In genomic region chrX:68498044-68498507, GRCh38 we compare ENCODE assay signal across 7 cellular contexts. TPM values are rescaled to one million over a fixed set of nuclear protein-coding genes. Genes with fewer than 3 reads are reported as not detected.
DNase-seq lines count a peak whose midpoint lies in the region; TF ChIP-seq lines count a peak whose summit lies in the region.

No MANE protein-coding gene starts in this region.

- peak overlapping the region; percentile 3 for H2BK120ac ChIP-seq in H9 (ENCODE audit: low read depth, low read length, poor library complexity, severe bottlenecking)

- peak overlapping the region; percentile 59 for H3K4me2 ChIP-seq in H9 (ENCODE audit: insufficient read depth, insufficient read length, low read length)

- intact Hi-C loops in posterior vena cava (cut with DNase I) = no loop called here

- no peak overlapping the region for H4K5ac ChIP-seq in H9 (ENCODE audit: insufficient read length, low read depth, low read length)

- no peak overlapping the region for H2BK12ac ChIP-seq in H9 (ENCODE audit: insufficient read length, low read depth, low read length)

- peaks cover 3 to 7% of the 10 kb centered on the region in 2 experiments; a peak in 1 of 4 replicates for H3K4me1 Mint-ChIP-seq in H9

- peaks cover 3% of the 10 kb centered on the region for H3K27me3 Mint-ChIP-seq in H9 (ENCODE audit: low read depth)

- H3K4me3 ChIP-seq in fibroblast of mammary gland (ENCODE audit: control insufficient read depth, low read depth, low read length) (peak overlapping the region; percentile 69), retinal pigment epithelial cell (ENCODE audit: low read length) (peak overlapping the region; percentile 86)

- H3K4ac ChIP-seq in H9 (ENCODE audit: low read depth, low read length) = no peak overlapping the region

- H3K9me3 ChIP-seq in H9 (ENCODE audit: control insufficient read depth, low read depth, low read length) = peaks cover 22% of the 10 kb centered on the region

- no peaks in the 10 kb centered on the region for H3K27me3 ChIP-seq in H9 (ENCODE audit: insufficient read depth, low read length)

- peak overlapping the region; percentile 55 for H3K18ac ChIP-seq in H9 (ENCODE audit: insufficient read length, low read depth, low read length)

- H2AK5ac ChIP-seq in H9 (ENCODE audit: insufficient read length, low read length) = no peak overlapping the region

- H3K56ac ChIP-seq in H9 (ENCODE audit: insufficient read length, low read depth, low read length) = no peak overlapping the region

- H3K9ac ChIP-seq in H9 (ENCODE audit: extremely low read depth, insufficient read length, low read length) = peak overlapping the region; percentile 80

- no peak overlapping the region for H2BK20ac ChIP-seq in H9 (ENCODE audit: low read depth, low read length, poor library complexity, severe bottlenecking)

- no CpG with 5 or more reads among the region's 4 CpGs for WGBS in H9 (ENCODE audit: extremely low coverage, insufficient read length, low lambda C conversion rate)

- peak overlapping the region; percentile 88 to 89 for H3K4me3 Mint-ChIP-seq in H9

- H3K36me3 Mint-ChIP-seq in H9 (ENCODE audit: insufficient read depth in 1 of 3, low read depth in 3 of 3) = peaks cover under 1 to 8% (median 7%) of the 10 kb centered on the region in 3 experiments; a peak in 6 of 7 replicates

- TF ChIP-seq CTCF in H9 (conservative IDR thresholded peaks at IDR 0.05) (no peak; the same call in 2 of the 3 replicates), fibroblast of mammary gland (conservative IDR thresholded peaks at IDR 0.05; ENCODE audit: control insufficient read depth, insufficient read depth, low read depth, low read length) (no peak), retinal pigment epithelial cell (conservative IDR thresholded peaks at IDR 0.05; ENCODE audit: low read depth, low read length) (peak; percentile 26)

- peak overlapping the region; percentile 67 for H3K27ac ChIP-seq in H9 (ENCODE audit: insufficient read length, low read depth, low read length)

- no peak for DNase-seq in H9
- DNase-seq in SK-N-DZ (ENCODE audit: low spot score) = peak; percentile 1
- DNase-seq in fibroblast of mammary gland (ENCODE audit: low read depth) = peak; percentile 8
- DNase-seq in retinal pigment epithelial cell (ENCODE audit: low read depth) = peak; percentile 30
- no peak for DNase-seq in NCI-H1694 treated with DMSO at 0.1 percent for 48 hours (lab: John Stamatoyannopoulos, UW)
- DNase-seq in posterior vena cava (ENCODE audit: low spot score) = no peak
- no peak for DNase-seq in midbrain (lab: John Stamatoyannopoulos, UW)

- no peaks in the 10 kb centered on the region for H3K79me1 ChIP-seq in H9 (ENCODE audit: insufficient read depth, low read depth, low read length, poor library complexity, severe bottlenecking)

- peaks cover 4% of the 10 kb centered on the region; the same call in 1 of the 2 replicates for H3K79me2 ChIP-seq in H9 (ENCODE audit: insufficient read depth, low read length)

- H4K91ac ChIP-seq in H9 (ENCODE audit: insufficient read length, low read depth, low read length) = no peak overlapping the region

- no peak overlapping the region for H2BK15ac ChIP-seq in H9 (ENCODE audit: low read depth, low read length)

- H4K8ac ChIP-seq in H9 (replicated peaks; ENCODE audit: insufficient read length, low read depth, low read length) = no peak overlapping the region

- no peak overlapping the region for H3K23ac ChIP-seq in H9 (ENCODE audit: insufficient read length, low read depth, low read length)

- no peak overlapping the region for H3T11ph ChIP-seq in H9 (ENCODE audit: low read length)

- no peaks in the 10 kb centered on the region for H4K20me1 ChIP-seq in H9 (ENCODE audit: control insufficient read depth, insufficient read depth, insufficient read length)

- H2BK5ac ChIP-seq in H9 (ENCODE audit: insufficient read length, low read length) = no peak overlapping the region

- H3K14ac ChIP-seq in H9 (ENCODE audit: insufficient read depth, low read length) = no peak overlapping the region

- no peak overlapping the region for H2AFZ ChIP-seq in H9 (ENCODE audit: low read length)

- no peaks in the 10 kb centered on the region for H3K23me2 ChIP-seq in H9 (ENCODE audit: insufficient read length, low read depth, low read length, poor library complexity, severe bottlenecking)

- peaks cover 62 to 64% of the 10 kb centered on the region in 2 experiments for H3K9me3 Mint-ChIP-seq in H9

- no peaks in the 10 kb centered on the region for H3K4me1 ChIP-seq in H9 (ENCODE audit: insufficient read depth, low read length)

- H3K27ac Mint-ChIP-seq in H9 = peak overlapping the region; percentile 97 to 99 (median 99)

RNA-seq across cellular contexts. Expression of gene YIPF6, which starts 0.8 kb away (rescaled TPM):
- 31.8 and 32.3 TPM in 2 replicates for total RNA-seq in H9 (2021)
- polyA plus RNA-seq in SK-N-DZ (2014; cell fraction: cytosol; rRNA removed) = 20.7 and 24.4 TPM in 2 replicates
- polyA plus RNA-seq in SK-N-DZ (2014; cell fraction: nucleus; rRNA removed) = 14.1 and 17.1 TPM in 2 replicates
- total RNA-seq in posterior vena cava = 10 to 100 TPM; 35.2 to 41.2 TPM

Comparison
In these comparisons a context has a peak if more than half of its experiments do, and no peak if none do; other contexts are left out.
1. DNase-seq: peak in SK-N-DZ (single experiment), fibroblast of mammary gland (single experiment) and retinal pigment epithelial cell (single experiment); none in H9 (single experiment), NCI-H1694 treated with DMSO at 0.1 percent for 48 hours (single experiment), posterior vena cava (single experiment) and midbrain (single experiment).